Comparison of ENCODE assay signal across 8 cellular contexts in the genomic region with DNA sequence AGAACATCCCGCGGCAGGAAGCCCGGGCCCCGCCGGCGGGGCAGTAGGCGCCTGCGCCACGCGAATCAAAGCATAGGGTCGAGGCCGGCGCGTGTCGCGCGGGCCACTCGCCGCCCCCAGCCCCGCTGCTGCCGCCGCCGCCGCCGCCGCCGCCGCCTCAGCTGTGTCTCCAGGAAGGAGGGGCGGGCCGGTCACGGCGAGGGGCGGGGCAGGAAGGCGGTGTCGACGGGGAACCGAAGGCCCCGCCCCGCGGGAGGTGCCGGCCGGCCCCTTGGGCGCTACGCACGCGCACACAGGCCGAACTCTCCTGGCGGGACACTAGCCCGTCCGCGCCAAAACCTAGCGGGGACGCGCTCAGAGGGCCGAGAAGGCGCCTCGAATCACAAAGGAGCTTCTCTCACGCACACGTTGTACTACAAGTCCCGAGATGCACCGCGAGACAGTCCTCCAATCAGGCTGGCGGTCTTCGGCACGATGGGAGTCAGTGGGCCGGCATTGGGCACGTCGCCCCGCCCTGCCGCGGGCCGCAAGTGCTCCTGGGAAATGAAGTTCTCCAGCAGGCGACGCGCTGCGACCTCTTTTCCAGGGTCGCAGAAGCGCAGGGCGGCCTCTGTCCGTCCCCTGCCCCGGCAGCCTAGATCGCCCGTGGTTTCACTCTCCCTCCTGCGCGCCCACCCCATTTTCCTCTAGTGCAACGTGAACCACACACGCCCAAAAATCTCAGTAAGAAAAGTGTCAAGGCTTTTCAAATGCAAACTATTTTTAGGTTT. TPM values are rescaled to one million over a fixed set of nuclear protein-coding genes. Genes with fewer than 3 reads are reported as not detected.
DNase-seq lines count a peak whose midpoint lies in the region; ATAC-seq and TF ChIP-seq lines count a peak whose summit lies in the region.

Gene RALGAPA2, minus strand, starts transcription at position 171 of the 770 bp plus-strand sequence. Its CDS starts 164 bp downstream, at position 7.

- CTCF ChIA-PET in BJ (lab: Yijun Ruan, JAX) = interaction anchor here (1.0 kb wide), 1 partner anchor 16 kb away, joined by 3 read pairs; no protein-coding TSS in a partner anchor
- CTCF ChIA-PET in activated CD4-positive, alpha-beta T cell treated with anti-CD3 and anti-CD28 coated beads, Interleukin-2, amount 10 ng/mL, durations not matched to agents 7 days and 5 days (lab: Charles Lee) = interaction anchor here (0.5 kb wide), 1 partner anchor 827 kb away, joined by 7 read pairs; no protein-coding TSS in a partner anchor

- intact Hi-C loops in left colon (cut with DNase I, micrococcal nuclease) = no loop called here

- H3K4me3 Mint-ChIP-seq in activated CD4-positive, alpha-beta T cell treated with anti-CD3 and anti-CD28 coated beads, Interleukin-2, amount 10 ng/mL, durations not matched to agents 7 days and 5 days = peak within 1 kb of the TSS; percentile 89

- H3K27me3 Mint-ChIP-seq in activated CD4-positive, alpha-beta T cell treated with anti-CD3 and anti-CD28 coated beads, Interleukin-2, amount 10 ng/mL, durations not matched to agents 7 days and 5 days = peaks cover 3% of the 10 kb centered on the region

- peaks cover 29% of the 10 kb centered on the region for H3K4me1 Mint-ChIP-seq in activated CD4-positive, alpha-beta T cell treated with anti-CD3 and anti-CD28 coated beads, Interleukin-2, amount 10 ng/mL, durations not matched to agents 7 days and 5 days

- H3K36me3 Mint-ChIP-seq in activated CD4-positive, alpha-beta T cell treated with anti-CD3 and anti-CD28 coated beads, Interleukin-2, amount 10 ng/mL, durations not matched to agents 7 days and 5 days (ENCODE audit: low read depth) = peaks cover 7% of the 10 kb centered on the region

- H3K27ac Mint-ChIP-seq in activated CD4-positive, alpha-beta T cell treated with anti-CD3 and anti-CD28 coated beads, Interleukin-2, amount 10 ng/mL, durations not matched to agents 7 days and 5 days = peak within 1 kb of the TSS; percentile 94

- H3K27me3 ChIP-seq in BJ (ENCODE audit: control insufficient read depth, insufficient read depth, low read length) = no peaks in the 10 kb centered on the region; the same call in 1 of the 2 replicates

- no peaks in the 10 kb centered on the region for H3K36me3 ChIP-seq in BJ (ENCODE audit: control insufficient read depth, insufficient read depth, low read length)

- peak within 1 kb of the TSS; percentile 91 for H3K4me3 ChIP-seq in BJ (ENCODE audit: low read depth, low read length)

- ATAC-seq in GM19328 (IDR thresholded peaks at IDR 0.05; ENCODE audit: unreplicated experiment) (peak; percentile 93), HG03520 (IDR thresholded peaks at IDR 0.05; ENCODE audit: unreplicated experiment) (peak; percentile 94), left colon (peak; percentile 87)

- POLR2A ChIA-PET in BJ (lab: Charles Lee) = no interaction called here
- POLR2A ChIA-PET in activated CD4-positive, alpha-beta T cell treated with anti-CD3 and anti-CD28 coated beads, Interleukin-2, amount 10 ng/mL, durations not matched to agents 7 days and 5 days (lab: Charles Lee) = no interaction called here

- DNase-seq in BJ (ENCODE audit: low read depth) (peak; percentile 91), NCI-H69 (lab: John Stamatoyannopoulos, UW) (peak; percentile 100), cortex of kidney (lab: John Stamatoyannopoulos, UW) (peak; percentile 41), left colon (peak; percentile 98)
- DNase-seq in activated CD4-positive, alpha-beta T cell treated with anti-CD3 and anti-CD28 coated beads, Interleukin-2, amount 10 ng/mL, durations not matched to agents 7 days and 5 days = peak; percentile 94
- peak; percentile 95 for DNase-seq in stimulated activated CD4-positive, alpha-beta T cell treated with anti-CD3 and anti-CD28 coated beads, Interleukin-1b, Interleukin-23, amount 100 ng/mL, for 48 hours

- H3K9me3 Mint-ChIP-seq in activated CD4-positive, alpha-beta T cell treated with anti-CD3 and anti-CD28 coated beads, Interleukin-2, amount 10 ng/mL, durations not matched to agents 7 days and 5 days = no peaks in the 10 kb centered on the region

- no peak for TF ChIP-seq CTCF in BJ (IDR thresholded peaks at IDR 0.05; ENCODE audit: insufficient read depth, low read depth, low read length)

RNA-seq across cellular contexts. Expression of gene RALGAPA2, which starts in this region (rescaled TPM):
- polyA plus RNA-seq in BJ (2011; rRNA removed) = 1.4 and 1.6 TPM in 2 replicates
- 3.2 and 3.6 TPM in 2 replicates for polyA minus RNA-seq in BJ (2011; rRNA and poly(A)+ RNA removed)
- total RNA-seq in activated CD4-positive, alpha-beta T cell treated with anti-CD3 and anti-CD28 coated beads, Interleukin-2, amount 10 ng/mL, durations not matched to agents 7 days and 5 days = 10 to 100 TPM; 26.4 to 31.7 TPM
- total RNA-seq in left colon = 10 to 100 TPM; 55.5 to 80.0 TPM

Comparison
In these comparisons a context has a peak if more than half of its experiments do, and no peak if none do; other contexts are left out.
1. Peak in every context shown above with its lines: DNase-seq, ATAC-seq and H3K4me3 ChIP-seq.
2. DNase-seq: peak in every context shown above with its lines; median percentile 100 in NCI-H69; 98 in left colon; 95 in stimulated activated CD4-positive, alpha-beta T cell treated with anti-CD3 and anti-CD28 coated beads, Interleukin-1b, Interleukin-23, amount 100 ng/mL, for 48 hours; 94 in activated CD4-positive, alpha-beta T cell treated with anti-CD3 and anti-CD28 coated beads, Interleukin-2, amount 10 ng/mL, durations not matched to agents 7 days and 5 days; 91 in BJ; 41 in cortex of kidney.